In genomic region chr14:41418851-41419250, GRCh38 we compare ENCODE assay signal across 25 cellular contexts.
"Had no signal": no experiment of that assay in that cellular context is flagged by ENCODE, and none has a peak within 500 bp of the region (broad histone marks: within the 10 kb centered on the region; RNA-seq: fewer than 3 reads in every experiment).

No MANE protein-coding gene starts in this region.

- H3K27ac ChIP-seq: left ventricle myocardium inferior, pancreas, prostate gland, sigmoid colon, spleen, suprapubic skin, thoracic aorta, tibial artery, upper lobe of right lung had no signal

- H3K36me3 ChIP-seq: left ventricle myocardium inferior, pancreas, prostate gland, sigmoid colon, spleen, suprapubic skin, thoracic aorta, tibial artery, upper lobe of right lung had no signal

- H3K9me3 ChIP-seq: pancreas, prostate gland, sigmoid colon, suprapubic skin, thoracic aorta, tibial artery, upper lobe of right lung had no signal

- H3K27me3 ChIP-seq: pancreas, sigmoid colon, spleen, suprapubic skin, tibial artery, upper lobe of right lung had no signal

- H3K4me1 ChIP-seq: left ventricle myocardium inferior, pancreas, prostate gland, sigmoid colon, spleen, suprapubic skin, tibial artery, upper lobe of right lung had no signal

- FAIRE-seq: pancreas, small intestine, urothelium cell line had no signal

- ATAC-seq: mucosa of descending colon; naive thymus-derived CD4-positive, alpha-beta T cell; natural killer cell treated with Interleukin-12 subunit alpha and Interleukin-12 subunit beta and Interleukin-15 and Interleukin-18, amount 100 ng/mL, for 72 hours; pancreas; right cardiac atrium; stimulated activated effector memory CD8-positive, alpha-beta T cell treated with anti-CD3 and anti-CD28 coated beads, Interleukin-12 subunit alpha, Interleukin-12 subunit beta, amount 100 ng/mL, for 72 hours; upper lobe of right lung had no signal

- DNase-seq: islet precursor cell; left ventricle myocardium inferior; midbrain; mucosa of descending colon; naive thymus-derived CD4-positive, alpha-beta T cell; nucleus accumbens; pancreas; posterior cingulate gyrus; retina; right cardiac atrium; sigmoid colon; small intestine; spleen; stimulated activated CD4-positive, alpha-beta T cell treated with anti-CD3 and anti-CD28 coated beads, Interleukin-4, amount 100 ng/mL, for 24 hours; stimulated activated naive CD4-positive, alpha-beta T cell; tibial artery; trophoblast cell; upper lobe of right lung had no signal

- H3K4me3 ChIP-seq: left ventricle myocardium inferior, lung, mucosa of descending colon, pancreas, prostate gland, sigmoid colon, spleen, suprapubic skin, thoracic aorta, tibial artery, upper lobe of right lung had no signal
